Comparison of ENCODE assay signal across 23 cellular contexts in the genomic region with DNA sequence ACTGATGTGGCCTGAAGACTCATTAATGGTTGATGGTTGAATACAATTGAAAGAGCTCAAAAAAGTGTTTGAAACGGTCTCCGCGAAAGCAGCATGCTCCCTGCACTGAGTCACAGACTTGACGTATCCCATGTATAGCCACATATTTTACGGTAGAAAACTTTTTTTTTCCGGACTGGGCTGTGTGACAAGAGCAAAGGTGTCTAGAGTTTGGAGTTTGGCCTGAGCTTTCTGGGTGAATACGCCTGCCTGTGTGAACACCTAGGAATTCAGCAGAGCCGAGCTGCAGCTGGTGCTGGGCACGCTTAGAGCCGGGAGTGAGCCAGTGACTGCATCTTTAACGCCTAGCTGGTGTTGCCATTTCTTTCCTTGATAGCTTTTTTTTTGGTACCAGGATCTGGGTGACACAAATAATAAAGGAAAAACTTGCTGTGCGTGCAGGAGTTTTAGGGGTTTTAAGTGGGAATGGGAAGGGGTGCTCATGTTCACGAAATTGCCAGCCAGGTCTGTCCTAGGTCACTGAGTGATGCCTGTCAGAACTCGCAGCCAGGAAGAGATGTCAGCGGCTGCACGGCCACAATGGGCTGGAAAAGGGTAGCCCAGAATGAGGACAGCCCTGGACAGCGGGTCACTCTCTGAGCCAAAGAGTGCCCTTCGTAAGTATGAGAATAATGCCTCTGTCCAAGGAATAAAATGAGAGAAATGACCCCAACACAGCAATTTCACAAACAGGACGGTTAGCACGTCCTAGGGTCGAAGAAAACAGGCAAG. TPM values are rescaled to one million over a fixed set of nuclear protein-coding genes. Genes with fewer than 3 reads are reported as not detected.
DNase-seq lines count a peak whose midpoint lies in the region; ATAC-seq and TF ChIP-seq lines count a peak whose summit lies in the region.
"Had no signal": no experiment of that assay in that cellular context is flagged by ENCODE, and none has a peak within 500 bp of the region (broad histone marks: within the 10 kb centered on the region; RNA-seq: fewer than 3 reads in every experiment).

No MANE protein-coding gene starts in this region.

- H3K36me3 Mint-ChIP-seq in HFFc6 (ENCODE audit: low read depth) = peaks cover 15% of the 10 kb centered on the region

- peak overlapping the region in 1 of 3 donors; percentile 52 for H3K27ac ChIP-seq in right lobe of liver
- no peak overlapping the region for H3K27ac ChIP-seq in vagina
- no peak overlapping the region for H3K27ac ChIP-seq in transverse colon
- H3K27ac ChIP-seq: C4-2B, PC-9 had no signal

- H3K4me1 ChIP-seq in right lobe of liver (peaks cover 0 to 42% (median 13%) of the 10 kb centered on the region in 4 donors), vagina (no peaks in the 10 kb centered on the region), transverse colon (no peaks in the 10 kb centered on the region)

- 41% methylated on average over 18 of the region's 21 CpGs for WGBS in right lobe of liver (ENCODE audit: insufficient coverage, low coverage, low lambda C conversion rate, missing lambda C conversion rate)
- WGBS in transverse colon (ENCODE audit: low coverage in 1 of 2), 2 donors = 93 to 100% methylated on average over 3 to 21 of the region's 21 CpGs

- H3K4me3 Mint-ChIP-seq in HFFc6 = no peak overlapping the region
- H3K4me3 Mint-ChIP-seq: CD8-positive, alpha-beta memory T cell had no signal

- DNase-seq in HFFc6 (no peak), astrocyte of the hippocampus (ENCODE audit: low read depth, low spot score) (peak; percentile 88), glomerular visceral epithelial cell (ENCODE audit: extremely low spot score) (peak; percentile 68), right lobe of liver (peak in 2 of 3 donors; percentile 60 to 71), vagina (ENCODE audit: extremely low spot score in 2 of 2) (no peak), SIG-M5 treated with dmso at 0.1 percent for 504 hours (lab: John Stamatoyannopoulos, UW; ENCODE audit: unreplicated experiment) (no peak), transverse colon (no peak), nucleus accumbens (lab: John Stamatoyannopoulos, UW) (no peak)
- DNase-seq: Calu3; CD8-positive, alpha-beta memory T cell; DMS153; GOT3; KG1; NCI-H1092; NCI-H146; NCI-H2029; NCI-H2227 treated with DMSO at 0.1 percent for 48 hours; NCI-H510A; NCI-H748 treated with DMSO at 0.1 percent for 48 hours; PC-9; RPMI8226; SHP77 had no signal

- no peak for TF ChIP-seq EP300 in transverse colon (IDR thresholded peaks at IDR 0.05; ENCODE audit: low read depth)

- TF ChIP-seq CTCF in HFFc6 (IDR thresholded peaks at IDR 0.05) (no peak), right lobe of liver (IDR thresholded peaks at IDR 0.05) (no peak), vagina (IDR thresholded peaks at IDR 0.05) (no peak), transverse colon (IDR thresholded peaks at IDR 0.05) (no peak)

- H3K27me3 ChIP-seq in right lobe of liver (no peaks in the 10 kb centered on the region), vagina (no peaks in the 10 kb centered on the region), transverse colon (no peaks in the 10 kb centered on the region)

- intact Hi-C loops in right lobe of liver (cut with DNase I) = no loop called here
- intact Hi-C loops in vagina (cut with DNase I) = no loop called here
- intact Hi-C loops in transverse colon (cut with DNase I; ENCODE audit: low total_unique reads) = no loop called here

- ATAC-seq in right lobe of liver = peak; percentile 80 to 93 (median 87)

- in situ Hi-C loops in transverse colon (cut with MboI; ENCODE audit: low pct_ligation_motif_present in 1 of 4, low pct_unique_long_range_greater_than_20kb in 1 of 4, low sequenced_read_pairs in 3 of 4) = no loop called here

- H3K36me3 ChIP-seq in right lobe of liver (no peaks in the 10 kb centered on the region), vagina (no peaks in the 10 kb centered on the region), transverse colon (no peaks in the 10 kb centered on the region)

- H3K9me3 ChIP-seq in right lobe of liver = peaks cover 0 to 5% (median 0%) of the 10 kb centered on the region in 4 donors
- H3K9me3 ChIP-seq in vagina = no peaks in the 10 kb centered on the region
- H3K9me3 ChIP-seq in transverse colon = no peaks in the 10 kb centered on the region

- peaks cover 48% of the 10 kb centered on the region for H3K4me1 Mint-ChIP-seq in HFFc6 (ENCODE audit: low read depth)

- H3K27ac Mint-ChIP-seq in HFFc6 = peak overlapping the region; percentile 40; the same call in 1 of the 2 replicates

- H3K9me3 Mint-ChIP-seq in HFFc6 = no peaks in the 10 kb centered on the region
- H3K9me3 Mint-ChIP-seq: CD8-positive, alpha-beta memory T cell had no signal

- no peak overlapping the region for H3K4me3 ChIP-seq in right lobe of liver
- H3K4me3 ChIP-seq in vagina = no peak overlapping the region
- no peak overlapping the region for H3K4me3 ChIP-seq in transverse colon
- H3K4me3 ChIP-seq: PC-9 had no signal

- H3K27me3 Mint-ChIP-seq in HFFc6 (ENCODE audit: insufficient read depth) = no peaks in the 10 kb centered on the region
- H3K27me3 Mint-ChIP-seq: CD8-positive, alpha-beta memory T cell had no signal

- no peak for TF ChIP-seq POLR2A in right lobe of liver (IDR thresholded peaks at IDR 0.05)
- TF ChIP-seq POLR2A in vagina (IDR thresholded peaks at IDR 0.05) = no peak
- TF ChIP-seq POLR2A in transverse colon (IDR thresholded peaks at IDR 0.05) = no peak

RNA-seq across cellular contexts. Expression of gene PSMB7, which starts 51.7 kb away (rescaled TPM):
- total RNA-seq in HFFc6 (2021; fragmentation: NEBNext Ultra II Directional; extraction: Animal tissue kit (Norgen Biotek cat#: 25700)) = 100 to 1,000 TPM; 220 to 267 (median 263) TPM
- 100 to 1,000 TPM in 2 of 6 experiments, 10 to 100 TPM in 4; 76.4 to 196 (median 96.8) TPM for total RNA-seq in right lobe of liver
- 121 TPM for total RNA-seq in vagina
- total RNA-seq in transverse colon = 100 to 1,000 TPM in 1 of 4 donors, 10 to 100 TPM in 3; 11.6 to 136 (median 51.6) TPM

Comparison
In these comparisons a context has a peak if more than half of its experiments do, and no peak if none do; other contexts are left out.
1. DNase-seq: peak in astrocyte of the hippocampus (single experiment), glomerular visceral epithelial cell (single experiment) and right lobe of liver (2 of 3); none in HFFc6 (single experiment), vagina (0 of 2), SIG-M5 treated with dmso at 0.1 percent for 504 hours (single experiment), transverse colon (single experiment) and nucleus accumbens (0 of 56).